22 cellular contexts compared by ENCODE assay signal in the genomic region with DNA sequence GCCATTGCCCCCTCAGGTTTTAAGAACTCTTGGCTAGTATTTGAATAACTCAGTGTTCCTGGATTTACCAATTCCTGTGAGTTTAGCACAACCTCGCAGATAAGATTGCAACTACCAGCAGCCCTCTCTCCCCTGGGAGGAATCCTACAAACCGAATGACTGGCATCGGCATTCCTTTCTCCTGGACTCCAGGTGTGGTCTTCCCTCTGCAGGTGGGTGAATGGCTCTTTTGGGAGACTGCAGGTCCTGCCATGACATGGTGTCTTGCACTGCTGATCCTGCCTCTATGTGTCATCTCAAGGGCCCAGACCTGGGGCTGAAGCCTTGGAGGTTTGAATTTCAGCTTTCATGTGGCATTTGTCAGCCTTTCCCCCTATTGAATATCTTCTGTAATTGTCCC.
"Had no signal": no experiment of that assay in that cellular context is flagged by ENCODE, and none has a peak within 500 bp of the region (broad histone marks: within the 10 kb centered on the region; RNA-seq: fewer than 3 reads in every experiment).

No MANE protein-coding gene starts in this region.

- DNase-seq: Kasumi-1, MM.1S, NCI-H1092 treated with DMSO at 0.1 percent for 48 hours, NCI-H1436, NCI-H187, NCI-H2029, NCI-H2081 treated with DMSO at 0.1 percent for 48 hours, NCI-H2171, NCI-H226, NCI-H446, NCI-H510A, NCI-H524 treated with DMSO at 0.1 percent for 48 hours, NCI-H69, NCI-H774, PC-3, SHP77, SK-N-SH had no signal

- H3K4me3 Mint-ChIP-seq: IgD-negative memory B cell had no signal

- H3K27ac ChIP-seq: KMS-11, RWPE1 had no signal

- H3K9me3 ChIP-seq: SK-N-SH had no signal

- H3K27ac Mint-ChIP-seq: IgD-negative memory B cell had no signal

- H3K9ac ChIP-seq: KMS-11, SK-N-SH had no signal

- H3K4me2 ChIP-seq: KMS-11, SK-N-SH had no signal

- H3K4me3 ChIP-seq: K562 had no signal

- H3K36me3 Mint-ChIP-seq: IgD-negative memory B cell had no signal

- H3K9me3 Mint-ChIP-seq: IgD-negative memory B cell had no signal

- ATAC-seq: Panc1, PC-3 had no signal
